Comparison of ENCODE assay signal across 33 cellular contexts in the genomic region with DNA sequence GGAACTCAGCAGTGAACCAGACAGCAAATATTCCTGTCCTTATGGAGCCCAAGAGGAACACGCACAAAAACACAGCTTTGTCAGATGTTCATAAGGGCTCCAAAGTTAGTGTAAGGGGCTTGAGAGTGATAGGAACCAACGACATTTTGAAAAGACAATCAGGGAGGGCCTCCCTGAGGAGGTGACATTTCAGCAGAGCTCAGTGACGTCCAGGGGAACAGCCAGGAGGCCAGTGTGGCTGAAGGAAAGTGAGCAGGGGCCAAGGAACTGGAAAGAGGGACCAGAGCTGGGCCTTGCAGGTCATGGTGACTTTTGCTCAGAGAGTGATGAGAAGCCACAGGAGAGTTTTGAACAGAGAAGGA. TPM values are rescaled to one million over a fixed set of nuclear protein-coding genes. Genes with fewer than 3 reads are reported as not detected.
DNase-seq lines count a peak whose midpoint lies in the region; ATAC-seq and TF ChIP-seq lines count a peak whose summit lies in the region.
"Had no signal": no experiment of that assay in that cellular context is flagged by ENCODE, and none has a peak within 500 bp of the region (broad histone marks: within the 10 kb centered on the region; RNA-seq: fewer than 3 reads in every experiment).

No MANE protein-coding gene starts in this region.

- no peak overlapping the region for H3K27ac ChIP-seq in esophagus squamous epithelium
- H3K27ac ChIP-seq: body of pancreas, esophagus muscularis mucosa, foreskin keratinocyte, heart left ventricle, left ventricle myocardium inferior, SJCRH30, suprapubic skin, VCaP had no signal

- WGBS in esophagus squamous epithelium, 2 donors = 57 to 64% methylated on average over 3 of the region's 3 CpGs

- no peaks in the 10 kb centered on the region for H3K36me3 Mint-ChIP-seq in stimulated activated naive CD8-positive, alpha-beta T cell treated with anti-CD3 and anti-CD28 coated beads, Interleukin-15, Interleukin-2, amounts not matched to agents 100 ng/mL and 50 ng/mL, for 24 hours (ENCODE audit: low read depth)
- no peaks in the 10 kb centered on the region for H3K36me3 Mint-ChIP-seq in activated naive CD8-positive, alpha-beta T cell treated with anti-CD3 and anti-CD28 coated beads for 36 hours
- H3K36me3 Mint-ChIP-seq in memory B cell (peaks cover 2% of the 10 kb centered on the region), type B pancreatic cell (no peaks in the 10 kb centered on the region)
- H3K36me3 Mint-ChIP-seq: stimulated activated naive B cell treated with anti-CD40 and anti-IgM and Interleukin-4, amounts not matched to agents 10 μg/mL and 1 μg/mL and 100 μg/mL, for 72 hours had no signal

- ATAC-seq in stimulated activated naive CD8-positive, alpha-beta T cell treated with anti-CD3 and anti-CD28 coated beads, Interleukin-15, amount 100 ng/mL, for 72 hours = no peak
- no peak for ATAC-seq in memory B cell (ENCODE audit: low read depth)
- ATAC-seq in activated CD4-positive, CD25-positive, alpha-beta regulatory T cell treated with anti-CD3 and anti-CD28 coated beads, Interleukin-2, amount 50 U/mL, for 24 hours = no peak
- ATAC-seq: body of pancreas; foreskin keratinocyte; heart left ventricle; stimulated activated naive B cell treated with anti-CD40 and anti-IgM and Interleukin-4, amounts not matched to agents 10 μg/mL and 1 μg/mL and 100 μg/mL, for 72 hours had no signal

- no peak overlapping the region for H3K4me3 ChIP-seq in esophagus squamous epithelium
- H3K4me3 ChIP-seq: BLaER1 treated with 17β-estradiol and CSF1 and Interleukin-3, amounts not matched to agents 10 nM and 100 nM; body of pancreas; esophagus muscularis mucosa; heart left ventricle; left ventricle myocardium inferior; SJCRH30; suprapubic skin had no signal

- H3K27me3 Mint-ChIP-seq in stimulated activated naive CD8-positive, alpha-beta T cell treated with anti-CD3 and anti-CD28 coated beads, Interleukin-15, Interleukin-2, amounts not matched to agents 100 ng/mL and 50 ng/mL, for 24 hours = no peaks in the 10 kb centered on the region
- H3K27me3 Mint-ChIP-seq in stimulated activated naive CD8-positive, alpha-beta T cell treated with anti-CD3 and anti-CD28 coated beads, Interleukin-15, amount 100 ng/mL, for 72 hours = no peaks in the 10 kb centered on the region
- H3K27me3 Mint-ChIP-seq in activated naive CD8-positive, alpha-beta T cell treated with anti-CD3 and anti-CD28 coated beads for 36 hours = no peaks in the 10 kb centered on the region
- no peaks in the 10 kb centered on the region for H3K27me3 Mint-ChIP-seq in memory B cell
- H3K27me3 Mint-ChIP-seq in type B pancreatic cell = no peaks in the 10 kb centered on the region
- H3K27me3 Mint-ChIP-seq: IgD-negative memory B cell; stimulated activated naive B cell treated with anti-CD40 and anti-IgM and Interleukin-4, amounts not matched to agents 10 μg/mL and 1 μg/mL and 100 μg/mL, for 72 hours had no signal

- H3K9me3 Mint-ChIP-seq in stimulated activated naive CD8-positive, alpha-beta T cell treated with anti-CD3 and anti-CD28 coated beads, Interleukin-15, Interleukin-2, amounts not matched to agents 100 ng/mL and 50 ng/mL, for 24 hours = no peaks in the 10 kb centered on the region
- no peaks in the 10 kb centered on the region for H3K9me3 Mint-ChIP-seq in stimulated activated naive CD8-positive, alpha-beta T cell treated with anti-CD3 and anti-CD28 coated beads, Interleukin-15, amount 100 ng/mL, for 72 hours
- H3K9me3 Mint-ChIP-seq in activated naive CD8-positive, alpha-beta T cell treated with anti-CD3 and anti-CD28 coated beads for 36 hours = no peaks in the 10 kb centered on the region
- H3K9me3 Mint-ChIP-seq in memory B cell = no peaks in the 10 kb centered on the region
- H3K9me3 Mint-ChIP-seq in type B pancreatic cell = no peaks in the 10 kb centered on the region
- H3K9me3 Mint-ChIP-seq: HFFc6; IgD-negative memory B cell; stimulated activated naive B cell treated with anti-CD40 and anti-IgM and Interleukin-4, amounts not matched to agents 10 μg/mL and 1 μg/mL and 100 μg/mL, for 72 hours had no signal

- TF ChIP-seq CTCF in type B pancreatic cell (conservative IDR thresholded peaks at IDR 0.05) (no peak), esophagus squamous epithelium (IDR thresholded peaks at IDR 0.05) (no peak)

- TF ChIP-seq POLR2A in esophagus squamous epithelium (IDR thresholded peaks at IDR 0.05) = no peak

- intact Hi-C loops in esophagus squamous epithelium (cut with DNase I) = no loop called here

- no peaks in the 10 kb centered on the region for H3K9me3 ChIP-seq in esophagus squamous epithelium
- H3K9me3 ChIP-seq: BLaER1 treated with 17β-estradiol and CSF1 and Interleukin-3, amounts not matched to agents 10 nM and 100 nM; body of pancreas; esophagus muscularis mucosa; heart left ventricle; left ventricle myocardium inferior; SJCRH30; suprapubic skin had no signal

- H3K27me3 ChIP-seq in esophagus squamous epithelium = peaks cover 0 to 8% (median 0%) of the 10 kb centered on the region in 4 donors
- H3K27me3 ChIP-seq: BLaER1 treated with 17β-estradiol and CSF1 and Interleukin-3, amounts not matched to agents 10 nM and 100 nM; body of pancreas; esophagus muscularis mucosa; heart left ventricle had no signal

- no peak overlapping the region for H3K4me3 Mint-ChIP-seq in stimulated activated naive CD8-positive, alpha-beta T cell treated with anti-CD3 and anti-CD28 coated beads, Interleukin-15, Interleukin-2, amounts not matched to agents 100 ng/mL and 50 ng/mL, for 24 hours
- no peak overlapping the region for H3K4me3 Mint-ChIP-seq in stimulated activated naive CD8-positive, alpha-beta T cell treated with anti-CD3 and anti-CD28 coated beads, Interleukin-15, amount 100 ng/mL, for 72 hours
- no peak overlapping the region for H3K4me3 Mint-ChIP-seq in activated naive CD8-positive, alpha-beta T cell treated with anti-CD3 and anti-CD28 coated beads for 36 hours
- H3K4me3 Mint-ChIP-seq in memory B cell = peak overlapping the region; percentile 2
- H3K4me3 Mint-ChIP-seq in type B pancreatic cell = no peak overlapping the region
- H3K4me3 Mint-ChIP-seq: HFFc6; IgD-negative memory B cell; stimulated activated naive B cell treated with anti-CD40 and anti-IgM and Interleukin-4, amounts not matched to agents 10 μg/mL and 1 μg/mL and 100 μg/mL, for 72 hours had no signal

- peak overlapping the region; percentile 36 for H3K27ac Mint-ChIP-seq in stimulated activated naive CD8-positive, alpha-beta T cell treated with anti-CD3 and anti-CD28 coated beads, Interleukin-15, Interleukin-2, amounts not matched to agents 100 ng/mL and 50 ng/mL, for 24 hours
- H3K27ac Mint-ChIP-seq in stimulated activated naive CD8-positive, alpha-beta T cell treated with anti-CD3 and anti-CD28 coated beads, Interleukin-15, amount 100 ng/mL, for 72 hours = peak overlapping the region in 1 of 2 donors; percentile 22
- H3K27ac Mint-ChIP-seq in activated naive CD8-positive, alpha-beta T cell treated with anti-CD3 and anti-CD28 coated beads for 36 hours = peak overlapping the region; percentile 22
- H3K27ac Mint-ChIP-seq in memory B cell (peak overlapping the region; percentile 83), type B pancreatic cell (peak overlapping the region; percentile 6)
- H3K27ac Mint-ChIP-seq: HFFc6; stimulated activated naive B cell treated with anti-CD40 and anti-IgM and Interleukin-4, amounts not matched to agents 10 μg/mL and 1 μg/mL and 100 μg/mL, for 72 hours had no signal

- peaks cover 33% of the 10 kb centered on the region for H3K4me1 Mint-ChIP-seq in stimulated activated naive CD8-positive, alpha-beta T cell treated with anti-CD3 and anti-CD28 coated beads, Interleukin-15, Interleukin-2, amounts not matched to agents 100 ng/mL and 50 ng/mL, for 24 hours (ENCODE audit: low read depth)
- H3K4me1 Mint-ChIP-seq in stimulated activated naive CD8-positive, alpha-beta T cell treated with anti-CD3 and anti-CD28 coated beads, Interleukin-15, amount 100 ng/mL, for 72 hours = peaks cover 54% of the 10 kb centered on the region
- H3K4me1 Mint-ChIP-seq in activated naive CD8-positive, alpha-beta T cell treated with anti-CD3 and anti-CD28 coated beads for 36 hours = peaks cover 25% of the 10 kb centered on the region
- peaks cover 14% of the 10 kb centered on the region for H3K4me1 Mint-ChIP-seq in memory B cell
- H3K4me1 Mint-ChIP-seq in type B pancreatic cell (ENCODE audit: unreplicated experiment) = peaks cover 33% of the 10 kb centered on the region

- H3K36me3 ChIP-seq in esophagus squamous epithelium = no peaks in the 10 kb centered on the region
- H3K36me3 ChIP-seq: BLaER1 treated with 17β-estradiol and CSF1 and Interleukin-3, amounts not matched to agents 10 nM and 100 nM; esophagus muscularis mucosa; heart left ventricle; left ventricle myocardium inferior; SJCRH30; suprapubic skin had no signal

- no peak for DNase-seq in stimulated activated naive CD8-positive, alpha-beta T cell treated with anti-CD3 and anti-CD28 coated beads, Interleukin-15, amount 100 ng/mL, for 72 hours
- no peak for DNase-seq in activated naive CD8-positive, alpha-beta T cell treated with anti-CD3 and anti-CD28 coated beads for 36 hours
- DNase-seq in memory B cell (ENCODE audit: low spot score in 2 of 2) = no peak
- no peak for DNase-seq in type B pancreatic cell (ENCODE audit: extremely low spot score, unreplicated experiment)
- DNase-seq in esophagus squamous epithelium (lab: John Stamatoyannopoulos, UW) = no peak
- DNase-seq in NCI-H1930 (lab: John Stamatoyannopoulos, UW) = no peak
- DNase-seq: activated CD8-positive, alpha-beta memory T cell treated with anti-CD3 and anti-CD28 coated beads, Interleukin-2, amount 50 U/mL, for 4 hours; activated effector memory CD4-positive, alpha-beta T cell treated with Interleukin-2 at 50 U/mL for 16 hours; body of pancreas; cerebellar nuclear complex; DMS79 treated with DMSO at 0.1 percent for 48 hours; foreskin keratinocyte; GDM1; GOT3; HFFc6; islet precursor cell; left ventricle myocardium inferior; NCI-H1048; NCI-H510A treated with DMSO at 0.1 percent for 48 hours; RPMI8226; SJCRH30; stimulated activated CD4-positive, alpha-beta T cell treated with anti-CD3 and anti-CD28 coated beads, Interleukin-15, amount 100 ng/mL, for 24 hours; stimulated activated naive B cell treated with anti-CD40 and anti-IgM and Interleukin-4, amounts not matched to agents 10 μg/mL and 1 μg/mL and 100 μg/mL, for 72 hours; SW 1271; T1000 had no signal

- no peaks in the 10 kb centered on the region for H3K4me1 ChIP-seq in esophagus squamous epithelium
- H3K4me1 ChIP-seq: body of pancreas, foreskin keratinocyte, left ventricle myocardium inferior, SJCRH30 had no signal

RNA-seq across cellular contexts. Expression of a gene that starts 16.1 kb away (rescaled TPM):
- 10 to 100 TPM; 15.9 TPM for total RNA-seq in activated naive CD8-positive, alpha-beta T cell treated with anti-CD3 and anti-CD28 coated beads for 36 hours
- total RNA-seq in type B pancreatic cell (ENCODE audit: low replicate concordance) = 27.7 and 44.5 TPM in 2 replicates
- total RNA-seq in esophagus squamous epithelium = 1 to 10 TPM; 1.5 to 5.1 (median 3.0) TPM
